ENCODE assay signal across 19 cellular contexts in the genomic region with DNA sequence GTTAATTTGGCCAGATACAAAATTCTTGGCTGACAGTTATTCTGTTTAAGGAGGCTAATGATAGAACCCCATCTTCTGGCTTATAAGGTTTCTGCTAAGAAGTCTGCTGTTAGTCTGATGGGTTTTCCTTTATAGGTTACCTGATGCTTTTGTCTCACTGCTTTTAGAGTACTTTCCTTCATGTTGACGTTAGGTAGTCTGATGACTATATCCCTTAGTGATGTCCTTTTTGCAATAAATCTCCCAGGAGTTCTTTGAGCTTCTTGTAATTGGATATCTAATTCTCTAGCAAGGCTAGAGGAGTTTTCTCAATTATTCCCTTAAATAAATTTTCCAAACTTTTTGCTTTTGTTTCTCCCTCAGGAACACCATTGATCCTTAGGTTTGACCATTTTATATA.
"Had no signal": no experiment of that assay in that cellular context is flagged by ENCODE, and none has a peak within 500 bp of the region (broad histone marks: within the 10 kb centered on the region; RNA-seq: fewer than 3 reads in every experiment).

No MANE protein-coding gene starts in this region.

- H3K9me3 ChIP-seq: esophagus squamous epithelium, neutrophil, tibial artery, vagina had no signal

- H3K4me3 ChIP-seq: esophagus squamous epithelium, psoas muscle, spleen, tibial artery, upper lobe of left lung, vagina had no signal

- H3K27me3 ChIP-seq: esophagus squamous epithelium, foreskin keratinocyte, neutrophil, spleen, tibial artery, upper lobe of left lung, vagina had no signal

- H3K27ac ChIP-seq: esophagus squamous epithelium, foreskin keratinocyte, neutrophil, psoas muscle, spleen, tibial artery, upper lobe of left lung, vagina had no signal

- H3K4me1 ChIP-seq: psoas muscle, spleen, tibial artery, upper lobe of left lung had no signal

- H3K36me3 ChIP-seq: esophagus squamous epithelium, neutrophil, spleen, tibial artery, upper lobe of left lung, vagina had no signal

- FAIRE-seq: kidney had no signal

- ATAC-seq: foreskin keratinocyte; left cardiac atrium; naive thymus-derived CD8-positive, alpha-beta T cell; psoas muscle; sciatic nerve; stimulated activated memory B cell treated with anti-CD40 and anti-IgM and Interleukin-4, amounts not matched to agents 10 μg/mL and 1 μg/mL and 100 μg/mL, for 72 hours had no signal

- DNase-seq: dermis blood vessel endothelial cell; esophagus squamous epithelium; immature natural killer cell; kidney; left cardiac atrium; mesendoderm; naive thymus-derived CD8-positive, alpha-beta T cell; psoas muscle; spleen; stimulated activated CD4-positive, alpha-beta T cell treated with anti-CD3 and anti-CD28 coated beads, Interleukin-15, amount 100 ng/mL, for 24 hours; stimulated activated CD4-positive, alpha-beta T cell treated with anti-CD3 and anti-CD28 coated beads, Interleukin-1b, Interleukin-23, amount 100 ng/mL, for 48 hours; stimulated activated CD4-positive, alpha-beta T cell treated with anti-CD3 and anti-CD28 coated beads, Interleukin-4, amount 100 ng/mL, for 24 hours; tibial artery; upper lobe of left lung had no signal
